Comparison of ENCODE assay signal across 9 cellular contexts in genomic region chrX:30887721-30888120, GRCh38. TPM values are rescaled to one million over a fixed set of nuclear protein-coding genes. Genes with fewer than 3 reads are reported as not detected.
A peak's percentile ranks its signal among the peaks of the same experiment; 100 is the strongest.
DNase-seq lines count a peak whose midpoint lies in the region; ATAC-seq and TF ChIP-seq lines count a peak whose summit lies in the region.
"Had no signal": no experiment of that assay in that cellular context is flagged by ENCODE, and none has a peak within 500 bp of the region (broad histone marks: within the 10 kb centered on the region; RNA-seq: fewer than 3 reads in every experiment).

No MANE protein-coding gene starts in this region.

- TF ChIP-seq CTCF in thoracic aorta (IDR thresholded peaks at IDR 0.05) (no peak), stomach (IDR thresholded peaks at IDR 0.05) (no peak)

- H3K9me3 Mint-ChIP-seq in activated naive CD4-positive, alpha-beta T cell treated with anti-CD3 and anti-CD28 coated beads, Interleukin-2, amount 50 U/mL, for 24 hours, result no peaks in the 10 kb centered on the region
- H3K9me3 Mint-ChIP-seq in naive B cell, result peaks cover 0 to 4% (median 0%) of the 10 kb centered on the region in 7 donors

- H3K4me1 ChIP-seq in thoracic aorta (ENCODE audit: control insufficient read depth in 1 of 2, low read depth in 2 of 2) (peaks cover 0 to 6% of the 10 kb centered on the region in 2 donors), stomach (peaks cover 0 to 27% (median 10%) of the 10 kb centered on the region in 4 donors)
- H3K4me1 ChIP-seq: SJSA1 had no signal

- intact Hi-C loops in stomach (cut with DNase I; ENCODE audit: low total_unique reads), result no loop called here

- peak overlapping the region; percentile 89 for H3K27ac Mint-ChIP-seq in activated naive CD4-positive, alpha-beta T cell treated with anti-CD3 and anti-CD28 coated beads, Interleukin-2, amount 50 U/mL, for 24 hours
- H3K27ac Mint-ChIP-seq in naive B cell, result peak overlapping the region in 2 of 6 donors; percentile 80 to 85

- peak overlapping the region; percentile 91 for H3K4me3 Mint-ChIP-seq in activated naive CD4-positive, alpha-beta T cell treated with anti-CD3 and anti-CD28 coated beads, Interleukin-2, amount 50 U/mL, for 24 hours
- peak overlapping the region in 6 of 8 donors; percentile 80 to 95 (median 88) for H3K4me3 Mint-ChIP-seq in naive B cell

- no peak for TF ChIP-seq EP300 in stomach (IDR thresholded peaks at IDR 0.05)

- H3K4me3 ChIP-seq in thoracic aorta, result peak overlapping the region; percentile 83
- peak overlapping the region in 2 of 4 donors; percentile 71 to 90 for H3K4me3 ChIP-seq in stomach

- WGBS in stomach, 5 donors, result 24 to 53% (median 45%) methylated on average over 4 of the region's 4 CpGs

- H3K27ac ChIP-seq in thoracic aorta (no peak overlapping the region), stomach (no peak overlapping the region)
- H3K27ac ChIP-seq: SJSA1 had no signal

- H3K4me1 Mint-ChIP-seq in activated naive CD4-positive, alpha-beta T cell treated with anti-CD3 and anti-CD28 coated beads, Interleukin-2, amount 50 U/mL, for 24 hours, result peaks cover 55% of the 10 kb centered on the region
- H3K4me1 Mint-ChIP-seq in naive B cell, result peaks cover 11 to 18% (median 12%) of the 10 kb centered on the region in 3 donors

- H3K36me3 ChIP-seq in thoracic aorta (no peaks in the 10 kb centered on the region), stomach (no peaks in the 10 kb centered on the region)

- H3K27me3 ChIP-seq in thoracic aorta (replicated peaks; ENCODE audit: insufficient read depth) (no peaks in the 10 kb centered on the region), stomach (no peaks in the 10 kb centered on the region)
- H3K27me3 ChIP-seq: SJSA1 had no signal

- TF ChIP-seq POLR2A in stomach (IDR thresholded peaks at IDR 0.05), result no peak

- no peaks in the 10 kb centered on the region for H3K27me3 Mint-ChIP-seq in activated naive CD4-positive, alpha-beta T cell treated with anti-CD3 and anti-CD28 coated beads, Interleukin-2, amount 50 U/mL, for 24 hours
- H3K27me3 Mint-ChIP-seq in naive B cell, result no peaks in the 10 kb centered on the region

- H3K9me3 ChIP-seq in thoracic aorta (no peaks in the 10 kb centered on the region), stomach (no peaks in the 10 kb centered on the region)
- H3K9me3 ChIP-seq: SJSA1 had no signal

- peak; percentile 72 for DNase-seq in activated naive CD4-positive, alpha-beta T cell treated with Interleukin-2 at 50 U/mL for 16 hours
- DNase-seq in activated naive CD4-positive, alpha-beta T cell (lab: John Stamatoyannopoulos, UW), result no peak
- DNase-seq in naive B cell (no peak), thoracic aorta (ENCODE audit: low spot score) (no peak), GF-D8 (lab: John Stamatoyannopoulos, UW) (no peak), stomach (no peak), SK-N-DZ (ENCODE audit: low spot score) (no peak)

- ATAC-seq in naive B cell (ENCODE audit: low read depth in 2 of 2) (no peak), thoracic aorta (ENCODE audit: insufficient number of reproducible peaks, low FRiP score, low read depth) (no peak)

- peaks cover 4% of the 10 kb centered on the region for H3K36me3 Mint-ChIP-seq in activated naive CD4-positive, alpha-beta T cell treated with anti-CD3 and anti-CD28 coated beads, Interleukin-2, amount 50 U/mL, for 24 hours
- H3K36me3 Mint-ChIP-seq in naive B cell, result no peaks in the 10 kb centered on the region

RNA-seq across cellular contexts. Expression of gene TAB3, which starts 1.3 kb away (rescaled TPM):
- polyA plus RNA-seq in naive B cell (ENCODE audit: low read depth in 6 of 6) (10 to 100 TPM in 1 of 6 donors, 1 to 10 TPM in 5; 3.6 to 10.2 (median 7.9) TPM), stomach (1 to 10 TPM; 5.9 to 7.5 (median 7.0) TPM)
- total RNA-seq in thoracic aorta (10 to 100 TPM; 34.8 to 40.6 TPM), stomach (100 to 1,000 TPM in 1 of 5 donors, 10 to 100 TPM in 4; 16.3 to 163 (median 27.7) TPM)
- 12.8 and 17.1 TPM in 2 replicates for polyA plus RNA-seq in SK-N-DZ (2014; cell fraction: cytosol; rRNA removed)
- polyA plus RNA-seq in SK-N-DZ (2014; cell fraction: nucleus; rRNA removed), result 9.7 and 18.1 TPM in 2 replicates
